In genomic region chr6:63437058-63437457, GRCh38 we compare ENCODE assay signal across 11 cellular contexts.
"Had no signal": no experiment of that assay in that cellular context is flagged by ENCODE, and none has a peak within 500 bp of the region (broad histone marks: within the 10 kb centered on the region; RNA-seq: fewer than 3 reads in every experiment).

No MANE protein-coding gene starts in this region.

- H3K4me1 Mint-ChIP-seq: GM23338 had no signal

- H3K9me3 ChIP-seq: HAP-1 had no signal

- H3K4me3 ChIP-seq: GM23248, GM23338, HAP-1 had no signal

- FAIRE-seq: H1, H54 had no signal

- H3K27ac Mint-ChIP-seq: GM23338, H9, HFFc6 had no signal

- H3K4me1 ChIP-seq: HAP-1 had no signal

- H3K9ac ChIP-seq: GM23248 had no signal

- DNase-seq: GM23248, GOT3, H7, H9, HCEC 1CT, HFFc6 had no signal

- H3K27ac ChIP-seq: GM23248 had no signal

- H3K4me2 ChIP-seq: GM23338 had no signal

- H3K4me3 Mint-ChIP-seq: GM23338, H9, HFFc6 had no signal

- H2AFZ ChIP-seq: GM23248 had no signal

- H3K36me3 ChIP-seq: HAP-1 had no signal

- ATAC-seq: GM23338, HCT116 had no signal
